ENCODE assay signal across 19 cellular contexts in genomic region chr3:24595801-24596200, GRCh38.
A peak's percentile ranks its signal among the peaks of the same experiment; 100 is the strongest.
DNase-seq lines count a peak whose midpoint lies in the region; ATAC-seq and TF ChIP-seq lines count a peak whose summit lies in the region.
"Had no signal": no experiment of that assay in that cellular context is flagged by ENCODE, and none has a peak within 500 bp of the region (broad histone marks: within the 10 kb centered on the region; RNA-seq: fewer than 3 reads in every experiment).

No MANE protein-coding gene starts in this region.

- H3K4me1 ChIP-seq in hepatocyte (ENCODE audit: insufficient read depth) (peaks cover 24% of the 10 kb centered on the region), osteoblast (ENCODE audit: insufficient read depth, low read length) (peaks cover 6% of the 10 kb centered on the region)

- ATAC-seq in HG02588 (IDR thresholded peaks at IDR 0.05; ENCODE audit: unreplicated experiment), result no peak
- ATAC-seq: activated T-helper 17 cell treated with anti-CD3 and anti-CD28 coated beads, Interleukin-2, amount 50 U/mL, for 72 hours; WTC11 had no signal

- H4K20me1 ChIP-seq in hepatocyte (ENCODE audit: insufficient read depth, poor library complexity, severe bottlenecking) (no peaks in the 10 kb centered on the region), osteoblast (ENCODE audit: insufficient read depth, low read length) (no peaks in the 10 kb centered on the region)

- POLR2A ChIA-PET in AG04450 (lab: Yijun Ruan, JAX), result no interaction called here

- H3K36me3 ChIP-seq in hepatocyte (replicated peaks; ENCODE audit: insufficient read depth, low read depth) (no peaks in the 10 kb centered on the region), osteoblast (ENCODE audit: insufficient read depth, low read length) (no peaks in the 10 kb centered on the region)
- H3K36me3 ChIP-seq: stomach had no signal

- H3K27ac ChIP-seq in AG04450 (ENCODE audit: low read depth, low read length), result no peak overlapping the region
- peak overlapping the region; percentile 90 for H3K27ac ChIP-seq in hepatocyte
- no peak overlapping the region for H3K27ac ChIP-seq in osteoblast (ENCODE audit: low read depth, low read length)
- H3K27ac ChIP-seq: coronary artery had no signal

- CTCF ChIA-PET in AG04450 (lab: Charles Lee), result no interaction called here

- no peak overlapping the region for H3K4me2 ChIP-seq in hepatocyte
- no peak overlapping the region for H3K4me2 ChIP-seq in osteoblast (ENCODE audit: insufficient read depth, low read length)

- TF ChIP-seq CTCF in AG04450 (IDR thresholded peaks at IDR 0.05; ENCODE audit: low read depth, low read length), result no peak
- TF ChIP-seq CTCF in HFF-Myc (IDR thresholded peaks at IDR 0.05; ENCODE audit: low read depth, low read length, missing control alignments), result no peak
- no peak for TF ChIP-seq CTCF in hepatocyte (IDR thresholded peaks at IDR 0.05; ENCODE audit: poor library complexity)
- TF ChIP-seq CTCF in osteoblast (IDR thresholded peaks at IDR 0.05; ENCODE audit: extremely low read depth, low read depth, low read length), result no peak

- no peak overlapping the region for H3K4me3 ChIP-seq in AG04450 (ENCODE audit: low read depth, low read length)
- H3K4me3 ChIP-seq in HFF-Myc (replicated peaks; ENCODE audit: low read depth, low read length), result no peak overlapping the region
- no peak overlapping the region for H3K4me3 ChIP-seq in hepatocyte
- no peak overlapping the region for H3K4me3 ChIP-seq in osteoblast (ENCODE audit: insufficient read depth, low read length)
- H3K4me3 ChIP-seq: coronary artery, stomach had no signal

- H3K9me2 ChIP-seq in hepatocyte (replicated peaks; ENCODE audit: insufficient read depth), result no peaks in the 10 kb centered on the region

- WGBS in hepatocyte (ENCODE audit: low lambda C conversion rate, missing lambda C conversion rate), result 39% methylated on average over 2 of the region's 2 CpGs

- H3K9me3 ChIP-seq in AG04450 (ENCODE audit: control insufficient read depth, insufficient read depth, low read length), result no peaks in the 10 kb centered on the region
- H3K9me3 ChIP-seq in hepatocyte (ENCODE audit: low read depth), result no peaks in the 10 kb centered on the region
- H3K9me3 ChIP-seq in osteoblast (ENCODE audit: low read depth, low read length), result no peaks in the 10 kb centered on the region
- H3K9me3 ChIP-seq: stomach had no signal

- H3K27me3 ChIP-seq in AG04450 (ENCODE audit: control insufficient read depth, insufficient read depth, low read length) (no peaks in the 10 kb centered on the region), hepatocyte (no peaks in the 10 kb centered on the region), osteoblast (ENCODE audit: insufficient read depth, low read length) (no peaks in the 10 kb centered on the region)
- H3K27me3 ChIP-seq: stomach had no signal

- H2AFZ ChIP-seq in hepatocyte, result no peak overlapping the region
- no peak overlapping the region for H2AFZ ChIP-seq in osteoblast (ENCODE audit: low read length)

- DNase-seq in AG04450 (ENCODE audit: low read depth, low spot score) (peak; percentile 2), HFF-Myc (ENCODE audit: extremely low read depth, low read depth) (peak; percentile 6), astrocyte of the hippocampus (ENCODE audit: low read depth, low spot score) (peak; percentile 16), hepatocyte (ENCODE audit: low spot score) (peak; percentile 56), T-helper 2 cell (no peak), osteoblast (ENCODE audit: insufficient read length, low spot score, missing footprints) (no peak)
- no peak for DNase-seq in stimulated activated CD4-positive, alpha-beta T cell treated with anti-CD3 and anti-CD28 coated beads, Interleukin-4, amount 100 ng/mL, for 24 hours
- DNase-seq: amygdala; CD4-positive, CD25-positive, alpha-beta regulatory T cell; head of caudate nucleus; mesendoderm; NCI-H2081; NCI-H524; nephron progenitor cell; stomach had no signal

- H3K79me2 ChIP-seq in hepatocyte (no peaks in the 10 kb centered on the region), osteoblast (ENCODE audit: insufficient read depth, low read length) (no peaks in the 10 kb centered on the region)

Comparison
In these comparisons a context has a peak if more than half of its experiments do, and no peak if none do; other contexts are left out.
1. DNase-seq: peak in AG04450 (single experiment), HFF-Myc (single experiment), astrocyte of the hippocampus (single experiment) and hepatocyte (single experiment); none in T-helper 2 cell (0 of 5), osteoblast (single experiment) and stimulated activated CD4-positive, alpha-beta T cell treated with anti-CD3 and anti-CD28 coated beads, Interleukin-4, amount 100 ng/mL, for 24 hours (single experiment).